ENCODE assay signal across 8 cellular contexts in genomic region chr5:69559908-69560330, GRCh38. TPM values are rescaled to one million over a fixed set of nuclear protein-coding genes. Genes with fewer than 3 reads are reported as not detected.
DNase-seq lines count a peak whose midpoint lies in the region; TF ChIP-seq lines count a peak whose summit lies in the region.
"Not testable (repeated sequence)": the region's sequence is repeated elsewhere in the genome, so short reads cannot be mapped to it uniquely, and the experiment has no call there.

TSS of gene GTF2H2C (plus strand) at chr5:69560191. CDS start at chr5:69565133, 4,942 bp downstream.

- H3K36me3 ChIP-seq in rectal smooth muscle tissue (ENCODE audit: control insufficient read depth, insufficient read depth, low read length): not testable (repeated sequence)

- H3K4me1 ChIP-seq in rectal smooth muscle tissue (ENCODE audit: control insufficient read depth, insufficient read depth, low read length): not testable (repeated sequence)

- not testable (repeated sequence) for H3K9me3 Mint-ChIP-seq in HFFc6; activated CD4-positive, alpha-beta memory T cell treated with anti-CD3 and anti-CD28 coated beads, Interleukin-2, amount 10 ng/mL, durations not matched to agents 7 days and 5 days

- POLR2A ChIA-PET in activated CD4-positive, alpha-beta memory T cell treated with anti-CD3 and anti-CD28 coated beads, Interleukin-2, amount 10 ng/mL, durations not matched to agents 7 days and 5 days (lab: Charles Lee): not testable (repeated sequence)

- H3K27me3 ChIP-seq in rectal smooth muscle tissue (ENCODE audit: control insufficient read depth, insufficient read depth, low read length): not testable (repeated sequence)

- CTCF ChIA-PET in activated CD4-positive, alpha-beta memory T cell treated with anti-CD3 and anti-CD28 coated beads, Interleukin-2, amount 10 ng/mL, durations not matched to agents 7 days and 5 days (lab: Charles Lee): not testable (repeated sequence)

- TF ChIP-seq CTCF in GM13977 (IDR thresholded peaks at IDR 0.05; ENCODE audit: extremely low read depth, insufficient read depth, missing control alignments) (peak; percentile 38), HFFc6 (IDR thresholded peaks at IDR 0.05) (peak; percentile 59)

- not testable (repeated sequence) for DNase-seq in GM13977 (ENCODE audit: low spot score); cerebellum (ENCODE audit: low spot score)
- DNase-seq in HFFc6 (peak; percentile 83), LHCN-M2 (ENCODE audit: low read depth) (peak; percentile 57)
- DNase-seq in activated CD4-positive, alpha-beta memory T cell treated with anti-CD3 and anti-CD28 coated beads, Interleukin-2, amount 10 ng/mL, durations not matched to agents 7 days and 5 days: peak; percentile 85

- H3K4me3 ChIP-seq in iPS-18c (ENCODE audit: insufficient read depth, low read depth, low read length) (peak within 1 kb of the TSS; percentile 41), rectal smooth muscle tissue (ENCODE audit: low read length) (peak within 1 kb of the TSS; percentile 53)

- peak within 1 kb of the TSS; percentile 86 for H3K27ac Mint-ChIP-seq in HFFc6
- H3K27ac Mint-ChIP-seq in activated CD4-positive, alpha-beta memory T cell treated with anti-CD3 and anti-CD28 coated beads, Interleukin-2, amount 10 ng/mL, durations not matched to agents 7 days and 5 days: peak within 1 kb of the TSS; percentile 85

- H3K4me3 Mint-ChIP-seq in HFFc6: peak within 1 kb of the TSS; percentile 93
- H3K4me3 Mint-ChIP-seq in activated CD4-positive, alpha-beta memory T cell treated with anti-CD3 and anti-CD28 coated beads, Interleukin-2, amount 10 ng/mL, durations not matched to agents 7 days and 5 days: peak within 1 kb of the TSS; percentile 85

- H3K27me3 Mint-ChIP-seq in HFFc6 (ENCODE audit: insufficient read depth); activated CD4-positive, alpha-beta memory T cell treated with anti-CD3 and anti-CD28 coated beads, Interleukin-2, amount 10 ng/mL, durations not matched to agents 7 days and 5 days: not testable (repeated sequence)

- H3K4me1 Mint-ChIP-seq in HFFc6 (ENCODE audit: low read depth); activated CD4-positive, alpha-beta memory T cell treated with anti-CD3 and anti-CD28 coated beads, Interleukin-2, amount 10 ng/mL, durations not matched to agents 7 days and 5 days: not testable (repeated sequence)

- not testable (repeated sequence) for H3K36me3 Mint-ChIP-seq in HFFc6 (ENCODE audit: low read depth); activated CD4-positive, alpha-beta memory T cell treated with anti-CD3 and anti-CD28 coated beads, Interleukin-2, amount 10 ng/mL, durations not matched to agents 7 days and 5 days (ENCODE audit: low read depth)

- H3K27ac ChIP-seq in rectal smooth muscle tissue (ENCODE audit: low read depth, low read length); temporal lobe (ENCODE audit: low read depth, low read length): not testable (repeated sequence)

- in situ Hi-C loops in GM13977 (cut with MboI; ENCODE audit: low pct_unique_long_range_greater_than_20kb, low sequenced_read_pairs, unreplicated experiment): not testable (repeated sequence)

- not testable (repeated sequence) for H3K9me3 ChIP-seq in iPS-18c (ENCODE audit: control insufficient read depth, insufficient read depth, low read length)

- H3K9ac ChIP-seq in rectal smooth muscle tissue (ENCODE audit: low read length): not testable (repeated sequence)

RNA-seq across cellular contexts. Expression of gene GTF2H2C, which starts in this region (rescaled TPM):
- total RNA-seq in HFFc6 (2021; fragmentation: NEBNext Ultra II Directional; extraction: Animal tissue kit (Norgen Biotek cat#: 25700)): 10 to 100 TPM; 31.5 to 36.0 (median 32.2) TPM
- 27.1 and 30.5 TPM in 2 replicates for total RNA-seq in LHCN-M2 (2014; rRNA removed)
- polyA plus RNA-seq in LHCN-M2 (2012): 13.9 TPM
- total RNA-seq in activated CD4-positive, alpha-beta memory T cell treated with anti-CD3 and anti-CD28 coated beads, Interleukin-2, amount 10 ng/mL, durations not matched to agents 7 days and 5 days: 10 to 100 TPM; 29.5 to 32.4 TPM
- 81.4 TPM for total RNA-seq in cerebellum
- 42.8 TPM for total RNA-seq in temporal lobe
